In the genomic region with DNA sequence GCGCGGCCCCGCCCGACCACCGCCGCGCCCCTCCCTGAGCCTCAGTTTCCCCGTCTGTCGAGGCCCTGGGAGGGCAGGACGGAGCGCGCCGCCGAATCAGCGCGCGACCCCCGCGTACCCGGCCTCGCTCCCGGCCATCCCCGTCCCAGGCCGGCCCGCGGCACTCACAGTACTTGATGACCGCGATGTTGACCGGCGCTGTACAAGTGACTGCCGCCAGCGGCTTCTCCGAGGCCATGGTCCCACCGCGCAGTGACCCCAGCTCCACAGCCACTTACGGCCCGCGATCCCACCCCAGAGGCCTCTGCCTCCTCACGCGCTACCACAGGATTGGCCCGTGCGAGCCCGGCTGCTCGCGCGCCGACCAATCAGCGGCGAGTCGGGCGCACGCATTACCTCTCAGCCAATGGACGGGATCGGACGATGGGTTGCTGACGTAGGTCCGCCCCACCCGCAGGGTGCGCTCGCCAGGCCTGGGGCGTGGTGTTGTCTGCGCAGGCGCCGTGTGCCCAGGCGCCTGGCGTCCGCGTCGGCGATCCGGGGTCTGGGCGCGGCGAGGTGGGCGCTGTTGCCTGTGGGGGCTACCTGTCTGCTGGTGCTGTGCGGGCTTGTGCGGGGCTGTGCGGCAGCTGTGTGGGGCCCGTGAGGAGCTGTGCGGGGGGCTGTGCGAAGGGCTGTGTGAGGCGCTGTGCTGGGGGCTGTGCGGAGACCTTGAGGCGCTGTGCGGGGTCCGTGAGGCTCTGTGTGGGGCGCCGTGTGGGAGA, we compare ENCODE assay signal across 1 cellular context.
TF ChIP-seq lines count a peak whose summit lies in the region.

A gene with protein sequence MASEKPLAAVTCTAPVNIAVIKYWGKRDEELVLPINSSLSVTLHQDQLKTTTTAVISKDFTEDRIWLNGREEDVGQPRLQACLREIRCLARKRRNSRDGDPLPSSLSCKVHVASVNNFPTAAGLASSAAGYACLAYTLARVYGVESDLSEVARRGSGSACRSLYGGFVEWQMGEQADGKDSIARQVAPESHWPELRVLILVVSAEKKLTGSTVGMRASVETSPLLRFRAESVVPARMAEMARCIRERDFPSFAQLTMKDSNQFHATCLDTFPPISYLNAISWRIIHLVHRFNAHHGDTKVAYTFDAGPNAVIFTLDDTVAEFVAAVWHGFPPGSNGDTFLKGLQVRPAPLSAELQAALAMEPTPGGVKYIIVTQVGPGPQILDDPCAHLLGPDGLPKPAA (minus strand): TSS at position 249 of the 764 bp plus-strand sequence. CDS start 11 bp downstream, at position 238.

TF ChIP-seq in GM23338, 12 proteins besides CTCF, POLR2A, EP300 and RAD21 (continued from another document):
- TF ChIP-seq, protein P1, sequence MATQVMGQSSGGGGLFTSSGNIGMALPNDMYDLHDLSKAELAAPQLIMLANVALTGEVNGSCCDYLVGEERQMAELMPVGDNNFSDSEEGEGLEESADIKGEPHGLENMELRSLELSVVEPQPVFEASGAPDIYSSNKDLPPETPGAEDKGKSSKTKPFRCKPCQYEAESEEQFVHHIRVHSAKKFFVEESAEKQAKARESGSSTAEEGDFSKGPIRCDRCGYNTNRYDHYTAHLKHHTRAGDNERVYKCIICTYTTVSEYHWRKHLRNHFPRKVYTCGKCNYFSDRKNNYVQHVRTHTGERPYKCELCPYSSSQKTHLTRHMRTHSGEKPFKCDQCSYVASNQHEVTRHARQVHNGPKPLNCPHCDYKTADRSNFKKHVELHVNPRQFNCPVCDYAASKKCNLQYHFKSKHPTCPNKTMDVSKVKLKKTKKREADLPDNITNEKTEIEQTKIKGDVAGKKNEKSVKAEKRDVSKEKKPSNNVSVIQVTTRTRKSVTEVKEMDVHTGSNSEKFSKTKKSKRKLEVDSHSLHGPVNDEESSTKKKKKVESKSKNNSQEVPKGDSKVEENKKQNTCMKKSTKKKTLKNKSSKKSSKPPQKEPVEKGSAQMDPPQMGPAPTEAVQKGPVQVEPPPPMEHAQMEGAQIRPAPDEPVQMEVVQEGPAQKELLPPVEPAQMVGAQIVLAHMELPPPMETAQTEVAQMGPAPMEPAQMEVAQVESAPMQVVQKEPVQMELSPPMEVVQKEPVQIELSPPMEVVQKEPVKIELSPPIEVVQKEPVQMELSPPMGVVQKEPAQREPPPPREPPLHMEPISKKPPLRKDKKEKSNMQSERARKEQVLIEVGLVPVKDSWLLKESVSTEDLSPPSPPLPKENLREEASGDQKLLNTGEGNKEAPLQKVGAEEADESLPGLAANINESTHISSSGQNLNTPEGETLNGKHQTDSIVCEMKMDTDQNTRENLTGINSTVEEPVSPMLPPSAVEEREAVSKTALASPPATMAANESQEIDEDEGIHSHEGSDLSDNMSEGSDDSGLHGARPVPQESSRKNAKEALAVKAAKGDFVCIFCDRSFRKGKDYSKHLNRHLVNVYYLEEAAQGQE (IDR thresholded peaks at IDR 0.05; ENCODE audit: unreplicated experiment), result no peak
- no peak for TF ChIP-seq EZH2 (IDR thresholded peaks at IDR 0.05; ENCODE audit: low read depth, unreplicated experiment)
- TF ChIP-seq NANOG (IDR thresholded peaks at IDR 0.05; ENCODE audit: borderline replicate concordance), result peak; percentile 23; the same call in 1 of the 2 replicates
- TF ChIP-seq, protein P2, sequence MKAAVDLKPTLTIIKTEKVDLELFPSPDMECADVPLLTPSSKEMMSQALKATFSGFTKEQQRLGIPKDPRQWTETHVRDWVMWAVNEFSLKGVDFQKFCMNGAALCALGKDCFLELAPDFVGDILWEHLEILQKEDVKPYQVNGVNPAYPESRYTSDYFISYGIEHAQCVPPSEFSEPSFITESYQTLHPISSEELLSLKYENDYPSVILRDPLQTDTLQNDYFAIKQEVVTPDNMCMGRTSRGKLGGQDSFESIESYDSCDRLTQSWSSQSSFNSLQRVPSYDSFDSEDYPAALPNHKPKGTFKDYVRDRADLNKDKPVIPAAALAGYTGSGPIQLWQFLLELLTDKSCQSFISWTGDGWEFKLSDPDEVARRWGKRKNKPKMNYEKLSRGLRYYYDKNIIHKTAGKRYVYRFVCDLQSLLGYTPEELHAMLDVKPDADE (IDR thresholded peaks at IDR 0.05), result peak; percentile 49; the same call in 1 of the 2 replicates
- TF ChIP-seq STAT1 (IDR thresholded peaks at IDR 0.05; ENCODE audit: unreplicated experiment), result no peak
- TF ChIP-seq, protein P3, sequence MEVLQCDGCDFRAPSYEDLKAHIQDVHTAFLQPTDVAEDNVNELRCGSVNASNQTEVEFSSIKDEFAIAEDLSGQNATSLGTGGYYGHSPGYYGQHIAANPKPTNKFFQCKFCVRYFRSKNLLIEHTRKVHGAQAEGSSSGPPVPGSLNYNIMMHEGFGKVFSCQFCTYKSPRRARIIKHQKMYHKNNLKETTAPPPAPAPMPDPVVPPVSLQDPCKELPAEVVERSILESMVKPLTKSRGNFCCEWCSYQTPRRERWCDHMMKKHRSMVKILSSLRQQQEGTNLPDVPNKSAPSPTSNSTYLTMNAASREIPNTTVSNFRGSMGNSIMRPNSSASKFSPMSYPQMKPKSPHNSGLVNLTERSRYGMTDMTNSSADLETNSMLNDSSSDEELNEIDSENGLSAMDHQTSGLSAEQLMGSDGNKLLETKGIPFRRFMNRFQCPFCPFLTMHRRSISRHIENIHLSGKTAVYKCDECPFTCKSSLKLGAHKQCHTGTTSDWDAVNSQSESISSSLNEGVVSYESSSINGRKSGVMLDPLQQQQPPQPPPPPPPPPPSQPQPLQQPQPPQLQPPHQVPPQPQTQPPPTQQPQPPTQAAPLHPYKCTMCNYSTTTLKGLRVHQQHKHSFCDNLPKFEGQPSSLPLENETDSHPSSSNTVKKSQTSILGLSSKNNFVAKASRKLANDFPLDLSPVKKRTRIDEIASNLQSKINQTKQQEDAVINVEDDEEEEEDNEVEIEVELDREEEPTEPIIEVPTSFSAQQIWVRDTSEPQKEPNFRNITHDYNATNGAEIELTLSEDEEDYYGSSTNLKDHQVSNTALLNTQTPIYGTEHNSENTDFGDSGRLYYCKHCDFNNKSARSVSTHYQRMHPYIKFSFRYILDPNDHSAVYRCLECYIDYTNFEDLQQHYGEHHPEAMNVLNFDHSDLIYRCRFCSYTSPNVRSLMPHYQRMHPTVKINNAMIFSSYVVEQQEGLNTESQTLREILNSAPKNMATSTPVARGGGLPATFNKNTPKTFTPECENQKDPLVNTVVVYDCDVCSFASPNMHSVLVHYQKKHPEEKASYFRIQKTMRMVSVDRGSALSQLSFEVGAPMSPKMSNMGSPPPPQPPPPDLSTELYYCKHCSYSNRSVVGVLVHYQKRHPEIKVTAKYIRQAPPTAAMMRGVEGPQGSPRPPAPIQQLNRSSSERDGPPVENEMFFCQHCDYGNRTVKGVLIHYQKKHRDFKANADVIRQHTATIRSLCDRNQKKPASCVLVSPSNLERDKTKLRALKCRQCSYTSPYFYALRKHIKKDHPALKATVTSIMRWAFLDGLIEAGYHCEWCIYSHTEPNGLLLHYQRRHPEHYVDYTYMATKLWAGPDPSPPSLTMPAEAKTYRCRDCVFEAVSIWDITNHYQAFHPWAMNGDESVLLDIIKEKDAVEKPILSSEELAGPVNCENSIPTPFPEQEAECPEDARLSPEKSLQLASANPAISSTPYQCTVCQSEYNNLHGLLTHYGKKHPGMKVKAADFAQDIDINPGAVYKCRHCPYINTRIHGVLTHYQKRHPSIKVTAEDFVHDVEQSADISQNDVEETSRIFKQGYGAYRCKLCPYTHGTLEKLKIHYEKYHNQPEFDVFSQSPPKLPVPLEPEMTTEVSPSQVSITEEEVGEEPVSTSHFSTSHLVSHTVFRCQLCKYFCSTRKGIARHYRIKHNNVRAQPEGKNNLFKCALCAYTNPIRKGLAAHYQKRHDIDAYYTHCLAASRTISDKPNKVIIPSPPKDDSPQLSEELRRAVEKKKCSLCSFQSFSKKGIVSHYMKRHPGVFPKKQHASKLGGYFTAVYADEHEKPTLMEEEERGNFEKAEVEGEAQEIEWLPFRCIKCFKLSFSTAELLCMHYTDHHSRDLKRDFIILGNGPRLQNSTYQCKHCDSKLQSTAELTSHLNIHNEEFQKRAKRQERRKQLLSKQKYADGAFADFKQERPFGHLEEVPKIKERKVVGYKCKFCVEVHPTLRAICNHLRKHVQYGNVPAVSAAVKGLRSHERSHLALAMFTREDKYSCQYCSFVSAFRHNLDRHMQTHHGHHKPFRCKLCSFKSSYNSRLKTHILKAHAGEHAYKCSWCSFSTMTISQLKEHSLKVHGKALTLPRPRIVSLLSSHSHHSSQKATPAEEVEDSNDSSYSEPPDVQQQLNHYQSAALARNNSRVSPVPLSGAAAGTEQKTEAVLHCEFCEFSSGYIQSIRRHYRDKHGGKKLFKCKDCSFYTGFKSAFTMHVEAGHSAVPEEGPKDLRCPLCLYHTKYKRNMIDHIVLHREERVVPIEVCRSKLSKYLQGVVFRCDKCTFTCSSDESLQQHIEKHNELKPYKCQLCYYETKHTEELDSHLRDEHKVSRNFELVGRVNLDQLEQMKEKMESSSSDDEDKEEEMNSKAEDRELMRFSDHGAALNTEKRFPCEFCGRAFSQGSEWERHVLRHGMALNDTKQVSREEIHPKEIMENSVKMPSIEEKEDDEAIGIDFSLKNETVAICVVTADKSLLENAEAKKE (CRISPR knock-in tag; IDR thresholded peaks at IDR 0.05), result no peak
- peak; percentile 96 for TF ChIP-seq POLR2AphosphoS5 (IDR thresholded peaks at IDR 0.05; ENCODE audit: low read depth)
- TF ChIP-seq ZNF114 (CRISPR knock-in tag; IDR thresholded peaks at IDR 0.05), result no peak
- no peak for TF ChIP-seq EZH2phosphoT487 (IDR thresholded peaks at IDR 0.05; ENCODE audit: unreplicated experiment)
- TF ChIP-seq ZNF331 (CRISPR knock-in tag; IDR thresholded peaks at IDR 0.05; ENCODE audit: low read depth), result no peak
- no peak for TF ChIP-seq JUNB (IDR thresholded peaks at IDR 0.05; ENCODE audit: unreplicated experiment)
